ENCODE assay signal across 17 cellular contexts in genomic region chr19:7635670-7636069, GRCh38. TPM values are rescaled to one million over a fixed set of nuclear protein-coding genes. Genes with fewer than 3 reads are reported as not detected.
A peak's percentile ranks its signal among the peaks of the same experiment; 100 is the strongest.
DNase-seq lines count a peak whose midpoint lies in the region; ATAC-seq and TF ChIP-seq lines count a peak whose summit lies in the region.
"Had no signal": no experiment of that assay in that cellular context is flagged by ENCODE, and none has a peak within 500 bp of the region (broad histone marks: within the 10 kb centered on the region; RNA-seq: fewer than 3 reads in every experiment).

No MANE protein-coding gene starts in this region.

- no peak for ATAC-seq in CD4-positive, alpha-beta T cell (ENCODE audit: poor library complexity)
- no peak for ATAC-seq in naive thymus-derived CD4-positive, alpha-beta T cell
- ATAC-seq in GM21529 (IDR thresholded peaks at IDR 0.05; ENCODE audit: unreplicated experiment) (no peak), esophagus mucosa (no peak)
- ATAC-seq: Panc1; stimulated activated naive CD8-positive, alpha-beta T cell treated with anti-CD3 and anti-CD28 coated beads, Interleukin-15, Interleukin-2, amounts not matched to agents 100 U/mL and 50 U/mL, for 24 hours had no signal

- DNase-seq in activated CD4-positive, alpha-beta T cell treated with anti-CD3 and anti-CD28 coated beads, Interleukin-2, amount 10 ng/mL, durations not matched to agents 24 days and 14 days, result no peak
- DNase-seq in activated CD4-positive, alpha-beta T cell treated with anti-CD3 and anti-CD28 coated beads for 48 hours, result no peak
- no peak for DNase-seq in CD4-positive, alpha-beta T cell
- no peak for DNase-seq in naive thymus-derived CD4-positive, alpha-beta T cell
- DNase-seq in NCI-H1436 treated with DMSO at 0.1 percent for 48 hours (lab: John Stamatoyannopoulos, UW), result no peak
- DNase-seq: activated CD8-positive, alpha-beta memory T cell treated with anti-CD3 and anti-CD28 coated beads, Interleukin-2, amount 50 U/mL, for 48 hours; amniotic stem cell; COR-L47; NCI-H2081 treated with DMSO at 0.1 percent for 48 hours; NCI-H748 treated with DMSO at 0.1 percent for 48 hours; SK-N-SH; stimulated activated naive CD8-positive, alpha-beta T cell treated with anti-CD3 and anti-CD28 coated beads, Interleukin-15, Interleukin-2, amounts not matched to agents 100 U/mL and 50 U/mL, for 24 hours had no signal

- no peak for TF ChIP-seq CTCF in CD4-positive, alpha-beta T cell (IDR thresholded peaks at IDR 0.05)

- H3K4me1 ChIP-seq in naive thymus-derived CD4-positive, alpha-beta T cell (ENCODE audit: control insufficient read depth in 2 of 2, insufficient read depth in 2 of 2, low read length in 2 of 2), result peaks cover 13 to 22% of the 10 kb centered on the region in 2 donors

- peak overlapping the region; percentile 86 for H3K4me3 Mint-ChIP-seq in activated CD4-positive, alpha-beta T cell treated with anti-CD3 and anti-CD28 coated beads, Interleukin-2, amount 10 ng/mL, durations not matched to agents 24 days and 14 days
- H3K4me3 Mint-ChIP-seq in CD4-positive, alpha-beta T cell, result peak overlapping the region; percentile 90
- peak overlapping the region; percentile 83 for H3K4me3 Mint-ChIP-seq in activated naive CD8-positive, alpha-beta T cell
- H3K4me3 Mint-ChIP-seq in naive thymus-derived CD4-positive, alpha-beta T cell, result peak overlapping the region; percentile 51 to 87 (median 80)

- CTCF ChIA-PET in CD4-positive, alpha-beta T cell (lab: Charles Lee), result interaction anchor here (2.1 kb wide), 1 partner anchor 45 kb away, joined by 6 read pairs; the partner anchor contains the start of gene TRAPPC5
- CTCF ChIA-PET in naive thymus-derived CD4-positive, alpha-beta T cell (lab: Charles Lee), result interaction anchor here (1.0 to 1.4 kb wide), 3 partner anchors 16 to 67 kb away, joined by 3 to 5 read pairs (median 4); partner anchors contain the start of gene TRAPPC5

- no peaks in the 10 kb centered on the region for H3K27me3 Mint-ChIP-seq in activated CD4-positive, alpha-beta T cell treated with anti-CD3 and anti-CD28 coated beads, Interleukin-2, amount 10 ng/mL, durations not matched to agents 24 days and 14 days
- H3K27me3 Mint-ChIP-seq in CD4-positive, alpha-beta T cell, result no peaks in the 10 kb centered on the region
- no peaks in the 10 kb centered on the region for H3K27me3 Mint-ChIP-seq in activated naive CD8-positive, alpha-beta T cell
- H3K27me3 Mint-ChIP-seq in naive thymus-derived CD4-positive, alpha-beta T cell, result no peaks in the 10 kb centered on the region

- H3K27ac Mint-ChIP-seq in activated CD4-positive, alpha-beta T cell treated with anti-CD3 and anti-CD28 coated beads, Interleukin-2, amount 10 ng/mL, durations not matched to agents 24 days and 14 days, result no peak overlapping the region
- peak overlapping the region; percentile 90 for H3K27ac Mint-ChIP-seq in CD4-positive, alpha-beta T cell
- H3K27ac Mint-ChIP-seq in activated naive CD8-positive, alpha-beta T cell, result peak overlapping the region; percentile 61
- peak overlapping the region in 8 of 9 donors; percentile 41 to 89 (median 78) for H3K27ac Mint-ChIP-seq in naive thymus-derived CD4-positive, alpha-beta T cell

- peaks cover 29% of the 10 kb centered on the region for H3K4me1 Mint-ChIP-seq in activated CD4-positive, alpha-beta T cell treated with anti-CD3 and anti-CD28 coated beads, Interleukin-2, amount 10 ng/mL, durations not matched to agents 24 days and 14 days
- H3K4me1 Mint-ChIP-seq in CD4-positive, alpha-beta T cell (ENCODE audit: low read depth), result peaks cover 39% of the 10 kb centered on the region
- peaks cover 37% of the 10 kb centered on the region for H3K4me1 Mint-ChIP-seq in activated naive CD8-positive, alpha-beta T cell (ENCODE audit: low read depth)
- peaks cover 15 to 58% (median 36%) of the 10 kb centered on the region in 7 donors for H3K4me1 Mint-ChIP-seq in naive thymus-derived CD4-positive, alpha-beta T cell

- no peaks in the 10 kb centered on the region for H3K27me3 ChIP-seq in CD4-positive, alpha-beta T cell (ENCODE audit: control insufficient read depth, insufficient read depth, low read length)
- H3K27me3 ChIP-seq in naive thymus-derived CD4-positive, alpha-beta T cell (ENCODE audit: control insufficient read depth in 2 of 2, insufficient read depth in 2 of 2, low read length in 2 of 2), result no peaks in the 10 kb centered on the region

- H3K9me3 Mint-ChIP-seq in activated CD4-positive, alpha-beta T cell treated with anti-CD3 and anti-CD28 coated beads, Interleukin-2, amount 10 ng/mL, durations not matched to agents 24 days and 14 days, result no peaks in the 10 kb centered on the region
- no peaks in the 10 kb centered on the region for H3K9me3 Mint-ChIP-seq in CD4-positive, alpha-beta T cell
- H3K9me3 Mint-ChIP-seq in activated naive CD8-positive, alpha-beta T cell (ENCODE audit: low read depth), result no peaks in the 10 kb centered on the region
- peaks cover 0 to 5% (median 0%) of the 10 kb centered on the region in 11 donors for H3K9me3 Mint-ChIP-seq in naive thymus-derived CD4-positive, alpha-beta T cell

- H3K27ac ChIP-seq in CD4-positive, alpha-beta T cell (ENCODE audit: low read depth, low read length), result no peak overlapping the region
- no peak overlapping the region for H3K27ac ChIP-seq in naive thymus-derived CD4-positive, alpha-beta T cell (ENCODE audit: low read depth, low read length)

- POLR2A ChIA-PET in CD4-positive, alpha-beta T cell (lab: Charles Lee), result no interaction called here
- POLR2A ChIA-PET in naive thymus-derived CD4-positive, alpha-beta T cell (lab: Charles Lee), result interaction anchor here (0.9 to 1.6 kb wide), 3 partner anchors 10 to 34 kb away, joined by 3 to 4 read pairs (median 3); no protein-coding TSS in a partner anchor

- intact Hi-C loops in activated CD4-positive, alpha-beta T cell treated with anti-CD3 and anti-CD28 coated beads, Interleukin-2, amount 10 ng/mL, durations not matched to agents 24 days and 14 days (cut with micrococcal nuclease), result no loop called here
- intact Hi-C loops in CD4-positive, alpha-beta T cell (cut with DNase I, micrococcal nuclease), result loop anchor here in 1 of 2 experiments (5.0 kb wide), 1 partner anchor 292 kb away; the partner anchor contains the start of gene CTXN1
- intact Hi-C loops in naive thymus-derived CD4-positive, alpha-beta T cell (cut with micrococcal nuclease), result loop anchor here in 1 of 2 donors (1.0 kb wide), 1 partner anchor 194 kb away; no protein-coding TSS in a partner anchor

- H3K36me3 Mint-ChIP-seq in activated CD4-positive, alpha-beta T cell treated with anti-CD3 and anti-CD28 coated beads, Interleukin-2, amount 10 ng/mL, durations not matched to agents 24 days and 14 days (ENCODE audit: low read depth), result peaks cover 18% of the 10 kb centered on the region
- peaks cover 32% of the 10 kb centered on the region for H3K36me3 Mint-ChIP-seq in CD4-positive, alpha-beta T cell (ENCODE audit: low read depth)
- peaks cover 5% of the 10 kb centered on the region for H3K36me3 Mint-ChIP-seq in activated naive CD8-positive, alpha-beta T cell
- H3K36me3 Mint-ChIP-seq in naive thymus-derived CD4-positive, alpha-beta T cell, result peaks cover 0 to 13% (median 8%) of the 10 kb centered on the region in 5 donors

- peaks cover 0 to 28% (median 0%) of the 10 kb centered on the region in 3 experiments for H3K36me3 ChIP-seq in naive thymus-derived CD4-positive, alpha-beta T cell (ENCODE audit: control insufficient read depth in 2 of 3, insufficient read depth in 3 of 3, low read length in 3 of 3)

- no peak overlapping the region for H3K4me3 ChIP-seq in naive thymus-derived CD4-positive, alpha-beta T cell (ENCODE audit: low read length)

- H3K9me3 ChIP-seq in CD4-positive, alpha-beta T cell (ENCODE audit: control insufficient read depth, low read length), result no peaks in the 10 kb centered on the region
- no peaks in the 10 kb centered on the region for H3K9me3 ChIP-seq in naive thymus-derived CD4-positive, alpha-beta T cell (ENCODE audit: control insufficient read depth in 2 of 3, low read length in 3 of 3)
- H3K9me3 ChIP-seq: SK-N-SH had no signal

RNA-seq across cellular contexts. Expression of gene STXBP2, which starts 1.2 kb away (rescaled TPM):
- total RNA-seq in activated CD4-positive, alpha-beta T cell treated with anti-CD3 and anti-CD28 coated beads, Interleukin-2, amount 10 ng/mL, durations not matched to agents 24 days and 14 days, result 83.4 and 84.3 TPM in 2 replicates
- 100 to 1,000 TPM; 234 to 241 TPM for total RNA-seq in CD4-positive, alpha-beta T cell
- total RNA-seq in naive thymus-derived CD4-positive, alpha-beta T cell, result 100 to 1,000 TPM; 158 to 411 (median 187) TPM
- 10 to 100 TPM; 52.8 to 61.1 TPM for polyA plus RNA-seq in naive thymus-derived CD4-positive, alpha-beta T cell
- total RNA-seq in esophagus mucosa, result 62.7 TPM

RNA-seq across cellular contexts. Expression of gene PCP2, which starts 2.2 kb away (rescaled TPM):
- total RNA-seq in activated CD4-positive, alpha-beta T cell treated with anti-CD3 and anti-CD28 coated beads, Interleukin-2, amount 10 ng/mL, durations not matched to agents 24 days and 14 days, result 1.3 and 1.5 TPM in 2 replicates
- total RNA-seq in CD4-positive, alpha-beta T cell, result 1 to 10 TPM; 1.9 to 2.1 TPM
- 10 to 100 TPM in 1 of 5 experiments, 1 to 10 TPM in 4; 2.2 to 13.4 (median 5.4) TPM for total RNA-seq in naive thymus-derived CD4-positive, alpha-beta T cell
- polyA plus RNA-seq in naive thymus-derived CD4-positive, alpha-beta T cell, result not detected
- not detected for total RNA-seq in esophagus mucosa
- total RNA-seq: pulmonary artery endothelial cell had no signal
- polyA plus RNA-seq: SK-N-SH had no signal

RNA-seq across cellular contexts. Expression of gene PET100, which starts 6.1 kb away (rescaled TPM):
- 99.2 and 110 TPM in 2 replicates for total RNA-seq in activated CD4-positive, alpha-beta T cell treated with anti-CD3 and anti-CD28 coated beads, Interleukin-2, amount 10 ng/mL, durations not matched to agents 24 days and 14 days
- total RNA-seq in CD4-positive, alpha-beta T cell, result 100 to 1,000 TPM; 178 to 188 TPM
- 100 to 1,000 TPM; 112 to 134 (median 117) TPM for total RNA-seq in naive thymus-derived CD4-positive, alpha-beta T cell
- 100 to 1,000 TPM; 158 to 274 TPM for polyA plus RNA-seq in naive thymus-derived CD4-positive, alpha-beta T cell
- total RNA-seq in esophagus mucosa, result 91.7 TPM

RNA-seq across cellular contexts. Expression of gene XAB2, which starts 6.3 kb away (rescaled TPM):
- 51.0 and 51.6 TPM in 2 replicates for total RNA-seq in activated CD4-positive, alpha-beta T cell treated with anti-CD3 and anti-CD28 coated beads, Interleukin-2, amount 10 ng/mL, durations not matched to agents 24 days and 14 days
- 100 to 1,000 TPM; 118 to 121 TPM for total RNA-seq in CD4-positive, alpha-beta T cell
- 10 to 100 TPM; 49.3 to 79.8 (median 76.4) TPM for total RNA-seq in naive thymus-derived CD4-positive, alpha-beta T cell
- 10 to 100 TPM in 1 of 2 donors, 1 to 10 TPM in 1; 6.4 to 11.9 TPM for polyA plus RNA-seq in naive thymus-derived CD4-positive, alpha-beta T cell
- 17.9 TPM for total RNA-seq in esophagus mucosa

RNA-seq across cellular contexts. Expression of gene RETN, which starts 33.2 kb away (rescaled TPM):
- total RNA-seq in activated CD4-positive, alpha-beta T cell treated with anti-CD3 and anti-CD28 coated beads, Interleukin-2, amount 10 ng/mL, durations not matched to agents 24 days and 14 days, result not detected in 2 replicates
- total RNA-seq in CD4-positive, alpha-beta T cell, result not detected
- 1 to 10 TPM in 1 of 5 experiments, not detected in 4; 3.4 TPM for total RNA-seq in naive thymus-derived CD4-positive, alpha-beta T cell
- not detected for polyA plus RNA-seq in naive thymus-derived CD4-positive, alpha-beta T cell
- total RNA-seq in esophagus mucosa, result not detected
- total RNA-seq: pulmonary artery endothelial cell had no signal
- polyA plus RNA-seq: SK-N-SH had no signal
